In the genomic region with DNA sequence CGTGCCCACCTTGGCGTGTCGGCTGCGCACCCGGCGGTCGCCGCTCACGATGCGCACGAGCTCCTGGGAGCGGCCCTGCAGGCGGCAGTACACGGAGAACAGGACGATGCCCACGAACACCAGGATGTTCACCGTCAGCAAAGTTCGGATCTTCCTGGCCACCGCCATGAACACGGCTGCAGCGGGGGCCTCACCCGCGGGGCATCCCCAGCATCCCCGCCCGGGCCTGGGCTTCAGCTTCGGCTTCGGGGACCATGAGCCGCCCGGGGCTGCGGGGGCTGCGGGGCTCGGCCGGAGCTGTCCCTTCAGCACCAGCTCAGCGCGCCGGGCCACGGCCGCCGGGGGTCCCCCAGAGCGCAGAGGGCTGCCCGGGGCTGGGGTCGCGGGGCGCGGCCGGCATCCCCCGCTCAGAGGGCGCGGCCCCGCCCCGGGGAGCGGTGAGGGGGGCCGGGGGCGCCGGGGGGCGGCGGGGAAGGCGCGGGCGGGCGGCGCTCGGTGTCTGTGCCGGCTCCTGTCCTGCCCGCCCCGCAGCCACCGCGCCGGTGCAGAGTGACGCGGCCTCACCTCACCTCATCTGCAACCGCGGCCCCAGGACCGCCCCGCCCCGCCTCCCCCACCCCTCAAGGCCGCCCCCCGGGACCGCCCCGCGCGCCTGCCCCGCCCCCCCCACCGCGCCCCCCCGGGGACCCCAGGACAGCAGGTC, we compare ENCODE assay signal across 14 cellular contexts. TPM values are rescaled to one million over a fixed set of nuclear protein-coding genes. Genes with fewer than 3 reads are reported as not detected.
DNase-seq lines count a peak whose midpoint lies in the region; ATAC-seq and TF ChIP-seq lines count a peak whose summit lies in the region.
"Had no signal": no experiment of that assay in that cellular context is flagged by ENCODE, and none has a peak within 500 bp of the region (broad histone marks: within the 10 kb centered on the region; RNA-seq: fewer than 3 reads in every experiment).

Gene GALNT9, minus strand, starts transcription at position 554 of the 703 bp plus-strand sequence. Its CDS starts 386 bp downstream, at position 168.

- H3K36me3 Mint-ChIP-seq in endothelial cell (ENCODE audit: low read depth, unreplicated experiment), result peaks cover 5% of the 10 kb centered on the region
- no peaks in the 10 kb centered on the region for H3K36me3 Mint-ChIP-seq in progenitor cell of endocrine pancreas (ENCODE audit: insufficient read depth)

- H3K4me1 Mint-ChIP-seq in endothelial cell (ENCODE audit: unreplicated experiment), result peaks cover 16% of the 10 kb centered on the region
- H3K4me1 Mint-ChIP-seq in progenitor cell of endocrine pancreas (ENCODE audit: low read depth), result peaks cover 3% of the 10 kb centered on the region
- H3K4me1 Mint-ChIP-seq: activated CD8-positive, alpha-beta memory T cell treated with anti-CD3 and anti-CD28 coated beads, Interleukin-2, amount 10 ng/mL, durations not matched to agents 7 days and 5 days had no signal

- H3K27ac Mint-ChIP-seq in endothelial cell (ENCODE audit: unreplicated experiment) (no peak within 1 kb of the TSS), progenitor cell of endocrine pancreas (no peak within 1 kb of the TSS)
- H3K27ac Mint-ChIP-seq: activated CD8-positive, alpha-beta memory T cell treated with anti-CD3 and anti-CD28 coated beads, Interleukin-2, amount 10 ng/mL, durations not matched to agents 7 days and 5 days; stimulated activated naive CD8-positive, alpha-beta T cell treated with anti-CD3 and anti-CD28 coated beads, Interleukin-15, Interleukin-2, amounts not matched to agents 100 ng/mL and 50 ng/mL, for 24 hours had no signal

- ATAC-seq in GM19463 (IDR thresholded peaks at IDR 0.05; ENCODE audit: unreplicated experiment), result no peak
- ATAC-seq: activated CD8-positive, alpha-beta memory T cell treated with anti-CD3 and anti-CD28 coated beads, Interleukin-2, amount 10 ng/mL, durations not matched to agents 7 days and 5 days; mucosa of descending colon had no signal

- DNase-seq in activated T-cell treated with anti-CD3 and anti-CD28 coated beads, Interleukin-2, amount 50 U/mL, for 1 hour, result peak; percentile 25
- DNase-seq in activated T-cell treated with anti-CD3 and anti-CD28 coated beads for 4 hours (no peak), endothelial cell (ENCODE audit: low spot score) (peak; percentile 57), progenitor cell of endocrine pancreas (ENCODE audit: low spot score, unreplicated experiment) (peak; percentile 60), NCI-H524 treated with DMSO at 0.1 percent for 48 hours (lab: John Stamatoyannopoulos, UW) (no peak)
- DNase-seq in activated CD4-positive, alpha-beta T cell treated with anti-CD3 and anti-CD28 coated beads, Interleukin-2, amount 50 U/mL, for 4 hours, result no peak
- DNase-seq: activated CD8-positive, alpha-beta memory T cell treated with anti-CD3 and anti-CD28 coated beads, Interleukin-2, amount 10 ng/mL, durations not matched to agents 7 days and 5 days; central memory CD4-positive, alpha-beta T cell; NCI-H446; SW 1271 had no signal

- TF ChIP-seq CTCF in endothelial cell (IDR thresholded peaks at IDR 0.05; ENCODE audit: unreplicated experiment), result no peak
- no peak for TF ChIP-seq CTCF in progenitor cell of endocrine pancreas (IDR thresholded peaks at IDR 0.05; ENCODE audit: unreplicated experiment)

- H3K27me3 Mint-ChIP-seq in endothelial cell (ENCODE audit: unreplicated experiment) (peaks cover 18% of the 10 kb centered on the region), progenitor cell of endocrine pancreas (peaks cover 71% of the 10 kb centered on the region)

- H3K4me3 Mint-ChIP-seq in endothelial cell (ENCODE audit: unreplicated experiment) (peak within 1 kb of the TSS; percentile 56), progenitor cell of endocrine pancreas (ENCODE audit: low read depth) (peak within 1 kb of the TSS; percentile 11)
- H3K4me3 Mint-ChIP-seq: activated CD8-positive, alpha-beta memory T cell treated with anti-CD3 and anti-CD28 coated beads, Interleukin-2, amount 10 ng/mL, durations not matched to agents 7 days and 5 days; stimulated activated naive CD8-positive, alpha-beta T cell treated with anti-CD3 and anti-CD28 coated beads, Interleukin-15, Interleukin-2, amounts not matched to agents 100 ng/mL and 50 ng/mL, for 24 hours had no signal

- H3K9me3 Mint-ChIP-seq in endothelial cell (ENCODE audit: unreplicated experiment) (no peaks in the 10 kb centered on the region), progenitor cell of endocrine pancreas (ENCODE audit: low read depth) (no peaks in the 10 kb centered on the region)

TF ChIP-seq in PFSK-1, 5 proteins besides CTCF, POLR2A, EP300 and RAD21:
- TF ChIP-seq REST (IDR thresholded peaks at IDR 0.05; ENCODE audit: insufficient read depth in 1 of 2, low read depth in 2 of 2, low read length in 2 of 2), result peak; percentile 74 to 87
- no peak for TF ChIP-seq SIN3A (IDR thresholded peaks at IDR 0.05; ENCODE audit: borderline replicate concordance, insufficient read depth, low read length)

RNA-seq across cellular contexts. Expression of gene GALNT9, which starts in this region (rescaled TPM):
- polyA plus RNA-seq in PFSK-1 (2012; ENCODE audit: insufficient read length, low read depth), result 2.3 TPM
- total RNA-seq in endothelial cell (ENCODE audit: unreplicated experiment) (not detected), progenitor cell of endocrine pancreas (0.24 and 0.36 TPM in 2 replicates)
- total RNA-seq: activated CD8-positive, alpha-beta memory T cell treated with anti-CD3 and anti-CD28 coated beads, Interleukin-2, amount 10 ng/mL, durations not matched to agents 7 days and 5 days had no signal

Comparison
In these comparisons a context has a peak if more than half of its experiments do, and no peak if none do; other contexts are left out.
1. Peak in DNase-seq in endothelial cell; RNA of the gene not detected or under 1 TPM.
2. Peak in DNase-seq in progenitor cell of endocrine pancreas; RNA of the gene not detected or under 1 TPM.